ENCODE assay signal across 7 cellular contexts in genomic region chr9:89282248-89282968, GRCh38. TPM values are rescaled to one million over a fixed set of nuclear protein-coding genes. Genes with fewer than 3 reads are reported as not detected.
A peak's percentile ranks its signal among the peaks of the same experiment; 100 is the strongest.
DNase-seq lines count a peak whose midpoint lies in the region; ATAC-seq and TF ChIP-seq lines count a peak whose summit lies in the region.
"Not testable (repeated sequence)": the region's sequence is repeated elsewhere in the genome, so short reads cannot be mapped to it uniquely, and the experiment has no call there.

No MANE protein-coding gene starts in this region.

- ATAC-seq in central memory CD8-positive, alpha-beta T cell (replicated peaks; ENCODE audit: extremely low read depth, poor library complexity, severe bottlenecking); naive B cell (ENCODE audit: low read depth in 2 of 2): not testable (repeated sequence)

- H3K4me3 Mint-ChIP-seq in central memory CD8-positive, alpha-beta T cell: peak overlapping the region; percentile 40
- H3K4me3 Mint-ChIP-seq in naive B cell: peak overlapping the region in 6 of 8 donors; percentile 47 to 82 (median 54)

- intact Hi-C loops in left ventricle myocardium inferior (cut with micrococcal nuclease): not testable (repeated sequence)

- H3K27me3 ChIP-seq in left ventricle myocardium inferior (ENCODE audit: low read depth): not testable (repeated sequence)

- H3K4me1 Mint-ChIP-seq in central memory CD8-positive, alpha-beta T cell; naive B cell: not testable (repeated sequence)

- peak; percentile 8 for DNase-seq in COLO668 (lab: John Stamatoyannopoulos, UW; ENCODE audit: unreplicated experiment)
- DNase-seq in NCI-H69 (lab: John Stamatoyannopoulos, UW): peak; percentile 53
- DNase-seq in activated gamma-delta T cell (lab: John Stamatoyannopoulos, UW): peak; percentile 13
- not testable (repeated sequence) for DNase-seq in central memory CD8-positive, alpha-beta T cell (ENCODE audit: low spot score in 2 of 2)
- peak; percentile 34 for DNase-seq in left ventricle myocardium inferior
- DNase-seq in naive B cell: peak; percentile 14

- not testable (repeated sequence) for H3K36me3 ChIP-seq in left ventricle myocardium inferior

- H3K4me3 ChIP-seq in left ventricle myocardium inferior (peak overlapping the region; percentile 58), skin epidermis (peak overlapping the region in 6 of 7 experiments; percentile 4 to 37 (median 24))

- H3K27ac ChIP-seq in left ventricle myocardium inferior (replicated peaks); skin epidermis: not testable (repeated sequence)

- not testable (repeated sequence) for H3K27me3 Mint-ChIP-seq in central memory CD8-positive, alpha-beta T cell; naive B cell

- not testable (repeated sequence) for H3K9me3 Mint-ChIP-seq in central memory CD8-positive, alpha-beta T cell; naive B cell

- not testable (repeated sequence) for H3K27ac Mint-ChIP-seq in central memory CD8-positive, alpha-beta T cell (ENCODE audit: low read depth)
- H3K27ac Mint-ChIP-seq in naive B cell: peak overlapping the region in 1 of 6 donors; percentile 10

- not testable (repeated sequence) for TF ChIP-seq CTCF in left ventricle myocardium inferior (IDR thresholded peaks at IDR 0.05; ENCODE audit: borderline replicate concordance)

- H3K9me3 ChIP-seq in left ventricle myocardium inferior (replicated peaks): not testable (repeated sequence)

- H3K4me1 ChIP-seq in left ventricle myocardium inferior: not testable (repeated sequence)

- not testable (repeated sequence) for H3K36me3 Mint-ChIP-seq in central memory CD8-positive, alpha-beta T cell (ENCODE audit: insufficient read depth)
- peaks cover 8 to 11% of the 10 kb centered on the region in 2 donors for H3K36me3 Mint-ChIP-seq in naive B cell

RNA-seq across cellular contexts. Expression of gene CKS2, which starts 28.6 kb away (rescaled TPM):
- total RNA-seq in left ventricle myocardium inferior: 11.6 TPM
- polyA plus RNA-seq in naive B cell (ENCODE audit: low read depth in 6 of 6): 10 to 100 TPM; 22.9 to 46.9 (median 39.0) TPM

RNA-seq across cellular contexts. Expression of gene SECISBP2, which starts 35.9 kb away (rescaled TPM):
- total RNA-seq in left ventricle myocardium inferior: 13.8 TPM
- polyA plus RNA-seq in naive B cell (ENCODE audit: low read depth in 6 of 6): 10 to 100 TPM; 15.4 to 39.3 (median 28.2) TPM
